In genomic region chr12:56158029-56158925, GRCh38 we compare ENCODE assay signal across 8 cellular contexts. TPM values are rescaled to one million over a fixed set of nuclear protein-coding genes. Genes with fewer than 3 reads are reported as not detected.
A peak's percentile ranks its signal among the peaks of the same experiment; 100 is the strongest.
DNase-seq lines count a peak whose midpoint lies in the region; ATAC-seq and TF ChIP-seq lines count a peak whose summit lies in the region.

Gene MYL6, plus strand, starts transcription at chr12:56158359. Its CDS starts 43 bp downstream, at chr12:56158402.

- TF ChIP-seq CTCF in esophagus muscularis mucosa (IDR thresholded peaks at IDR 0.05), result no peak

- peak; percentile 94 for DNase-seq in DMS153 (lab: John Stamatoyannopoulos, UW)
- peak; percentile 44 for DNase-seq in KG1 (lab: John Stamatoyannopoulos, UW)
- DNase-seq in activated T-cell treated with anti-CD3 and anti-CD28 coated beads, Interleukin-2, amount 50 U/mL, for 4 hours, result peak; percentile 85
- peak; percentile 100 for DNase-seq in esophagus muscularis mucosa (ENCODE audit: extremely low spot score)
- DNase-seq in stimulated activated CD8-positive, alpha-beta memory T cell treated with anti-CD3 and anti-CD28 coated beads, Interleukin-7, amount 100 ng/mL, for 4 hours (ENCODE audit: low read depth in 2 of 2), result peak; percentile 81 to 90

- H3K9me3 Mint-ChIP-seq in activated T-cell treated with anti-CD3 and anti-CD28 coated beads, Interleukin-2, amount 50 U/mL, for 4 hours, result no peaks in the 10 kb centered on the region

- TF ChIP-seq POLR2A in esophagus muscularis mucosa (IDR thresholded peaks at IDR 0.05; ENCODE audit: low read depth), result peak; percentile 99

- peaks cover 36 to 64% (median 61%) of the 10 kb centered on the region in 4 donors for H3K4me1 ChIP-seq in esophagus muscularis mucosa
- H3K4me1 ChIP-seq in muscle layer of duodenum (ENCODE audit: control insufficient read depth in 1 of 2, insufficient read depth in 2 of 2, low read length in 2 of 2), result peaks cover 15 to 42% of the 10 kb centered on the region in 2 donors

- peak; percentile 79 for ATAC-seq in GM21723 (IDR thresholded peaks at IDR 0.05; ENCODE audit: unreplicated experiment)
- peak; percentile 88 to 89 for ATAC-seq in activated T-cell treated with anti-CD3 and anti-CD28 coated beads, Interleukin-2, amount 50 U/mL, for 4 hours

- H3K4me3 Mint-ChIP-seq in activated T-cell treated with anti-CD3 and anti-CD28 coated beads, Interleukin-2, amount 50 U/mL, for 4 hours, result peak within 1 kb of the TSS; percentile 95

- intact Hi-C loops in esophagus muscularis mucosa (cut with DNase I), result no loop called here

- no peaks in the 10 kb centered on the region for H3K27me3 Mint-ChIP-seq in activated T-cell treated with anti-CD3 and anti-CD28 coated beads, Interleukin-2, amount 50 U/mL, for 4 hours (ENCODE audit: low read depth)

- H3K9me3 ChIP-seq in esophagus muscularis mucosa, result no peaks in the 10 kb centered on the region
- no peaks in the 10 kb centered on the region for H3K9me3 ChIP-seq in muscle layer of duodenum (ENCODE audit: control insufficient read depth in 1 of 2, low read length in 2 of 2)

- H3K4me3 ChIP-seq in esophagus muscularis mucosa, result peak within 1 kb of the TSS; percentile 66 to 98 (median 86)
- peak within 1 kb of the TSS; percentile 74 to 100 for H3K4me3 ChIP-seq in muscle layer of duodenum (ENCODE audit: low read depth in 1 of 2, low read length in 2 of 2)

- no peak for TF ChIP-seq EP300 in esophagus muscularis mucosa (IDR thresholded peaks at IDR 0.05)

- peaks cover 28% of the 10 kb centered on the region for H3K36me3 Mint-ChIP-seq in activated T-cell treated with anti-CD3 and anti-CD28 coated beads, Interleukin-2, amount 50 U/mL, for 4 hours (ENCODE audit: insufficient read depth)

- peak within 1 kb of the TSS; percentile 93 to 98 (median 96) for H3K27ac ChIP-seq in esophagus muscularis mucosa (replicated peaks in 1 of 4)
- H3K27ac ChIP-seq in muscle layer of duodenum (ENCODE audit: low read length), result peak within 1 kb of the TSS; percentile 100

- under 1% methylated on average over 30 of the region's 30 CpGs for WGBS in esophagus muscularis mucosa

- H3K27me3 ChIP-seq in esophagus muscularis mucosa (no peaks in the 10 kb centered on the region), muscle layer of duodenum (ENCODE audit: low read depth, low read length) (no peaks in the 10 kb centered on the region)

- H3K36me3 ChIP-seq in esophagus muscularis mucosa (peaks cover 35 to 40% (median 39%) of the 10 kb centered on the region in 4 donors), muscle layer of duodenum (ENCODE audit: control insufficient read depth in 1 of 2, insufficient read depth in 2 of 2, low read length in 2 of 2) (peaks cover 34 to 37% of the 10 kb centered on the region in 2 donors)

- peaks cover 35% of the 10 kb centered on the region for H3K4me1 Mint-ChIP-seq in activated T-cell treated with anti-CD3 and anti-CD28 coated beads, Interleukin-2, amount 50 U/mL, for 4 hours (ENCODE audit: low read depth)

TF ChIP-seq in PFSK-1, 5 proteins besides CTCF, POLR2A, EP300 and RAD21:
- TF ChIP-seq TAF1 (IDR thresholded peaks at IDR 0.05; ENCODE audit: borderline replicate concordance, insufficient read depth, low read length) (peak; percentile 97), SIN3A (IDR thresholded peaks at IDR 0.05; ENCODE audit: borderline replicate concordance, insufficient read depth, low read length) (peak; percentile 73; the same call in 1 of the 2 replicates), POLR2AphosphoS5 (IDR thresholded peaks at IDR 0.05; ENCODE audit: low read depth, low read length) (peak; percentile 100), REST (IDR thresholded peaks at IDR 0.05; ENCODE audit: insufficient read depth in 1 of 2, low read depth in 2 of 2, low read length in 2 of 2) (peak in 1 of 2 experiments; percentile 56; a peak in 2 of 4 replicates), FOXP2 (optimal IDR thresholded peaks at IDR 0.05; ENCODE audit: borderline replicate concordance, extremely low read depth, extremely low read length, insufficient read depth) (no peak)

RNA-seq across cellular contexts. Expression of gene MYL6, which starts in this region (rescaled TPM):
- 332 TPM for polyA plus RNA-seq in PFSK-1 (2012; ENCODE audit: insufficient read length, low read depth)
- 100 to 1,000 TPM; 684 to 725 (median 686) TPM for total RNA-seq in activated T-cell treated with anti-CD3 and anti-CD28 coated beads, Interleukin-2, amount 50 U/mL, for 4 hours
- total RNA-seq in esophagus muscularis mucosa, result 1,000 to 10,000 TPM; 5,145 to 8,531 (median 5,986) TPM

Comparison
In these comparisons a context has a peak if more than half of its experiments do, and no peak if none do; other contexts are left out.
1. Peak in every context shown above with its lines: DNase-seq, ATAC-seq, H3K4me3 ChIP-seq and H3K27ac ChIP-seq.
2. RNA of gene MYL6 (total RNA-seq): 5,145 to 8,531 TPM in esophagus muscularis mucosa; 684 to 725 TPM in activated T-cell treated with anti-CD3 and anti-CD28 coated beads, Interleukin-2, amount 50 U/mL, for 4 hours; every median in the first group is over 4 times any median in the second.
3. DNase-seq: peak in every context shown above with its lines; median percentile 100 in esophagus muscularis mucosa; 94 in DMS153; 86 in stimulated activated CD8-positive, alpha-beta memory T cell treated with anti-CD3 and anti-CD28 coated beads, Interleukin-7, amount 100 ng/mL, for 4 hours; 85 in activated T-cell treated with anti-CD3 and anti-CD28 coated beads, Interleukin-2, amount 50 U/mL, for 4 hours; 44 in KG1.